Comparison of ENCODE assay signal across 15 cellular contexts in the genomic region with DNA sequence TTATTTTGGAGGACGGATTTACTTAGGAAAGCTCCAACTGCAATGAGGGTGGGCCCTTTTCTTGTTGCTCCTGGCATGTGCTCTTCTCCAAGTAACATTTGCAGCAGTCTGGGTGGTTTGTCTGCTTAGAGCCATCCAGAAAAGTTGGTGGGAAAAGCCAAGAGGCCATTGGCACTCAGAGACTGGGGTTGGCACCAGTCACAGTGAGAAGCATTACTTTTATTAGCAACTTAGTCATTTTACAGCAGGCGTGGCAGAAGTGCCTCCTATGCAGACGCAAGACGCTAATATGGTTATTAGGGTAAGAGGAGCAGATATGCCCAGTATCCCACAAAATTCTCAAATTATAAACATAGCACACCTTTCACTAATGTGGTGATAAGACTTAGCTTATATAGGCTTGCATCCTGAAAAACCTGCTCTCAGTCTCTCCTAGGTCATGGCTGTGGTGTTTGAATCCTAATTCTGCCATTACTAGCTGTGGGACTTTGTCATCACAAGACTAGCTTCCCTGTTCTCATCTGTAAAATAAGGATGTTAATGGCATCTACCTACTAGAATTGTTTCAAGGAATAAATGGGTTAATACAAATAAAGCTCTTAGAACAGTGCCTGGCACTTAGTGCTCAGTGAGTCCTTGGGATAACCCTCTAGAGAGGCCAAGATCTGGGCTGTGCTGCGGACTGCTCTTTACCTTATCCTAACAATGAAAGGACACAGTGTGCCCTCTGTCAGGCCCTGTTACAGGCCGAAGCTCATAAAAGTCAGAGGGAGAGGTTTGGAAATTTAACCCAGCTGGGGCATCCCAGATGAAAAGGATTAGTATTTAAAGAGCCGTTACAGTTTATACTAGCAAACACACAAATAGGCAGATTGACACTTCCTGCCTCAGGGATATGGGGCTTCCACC.
DNase-seq lines count a peak whose midpoint lies in the region; ATAC-seq, FAIRE-seq and TF ChIP-seq lines count a peak whose summit lies in the region.
"Had no signal": no experiment of that assay in that cellular context is flagged by ENCODE, and none has a peak within 500 bp of the region (broad histone marks: within the 10 kb centered on the region; RNA-seq: fewer than 3 reads in every experiment).

No MANE protein-coding gene starts in this region.

- H3K9me3 Mint-ChIP-seq in nephron progenitor cell = peaks cover 4% of the 10 kb centered on the region
- H3K9me3 Mint-ChIP-seq: activated CD8-positive, alpha-beta T cell treated with anti-CD3 and anti-CD28 coated beads for 36 hours; activated naive CD8-positive, alpha-beta T cell treated with anti-CD3 and anti-CD28 coated beads, Interleukin-2, amount 50 U/mL, for 24 hours had no signal

- ATAC-seq in left cardiac atrium (peak; percentile 89 to 92), upper lobe of right lung (peak; percentile 91), HG02610 (IDR thresholded peaks at IDR 0.05; ENCODE audit: unreplicated experiment) (no peak)
- ATAC-seq: activated CD8-positive, alpha-beta T cell treated with anti-CD3 and anti-CD28 coated beads for 36 hours; activated naive CD8-positive, alpha-beta T cell treated with anti-CD3 and anti-CD28 coated beads, Interleukin-2, amount 50 U/mL, for 24 hours had no signal

- H3K9me3 ChIP-seq in SJCRH30 (replicated peaks) (no peaks in the 10 kb centered on the region), upper lobe of right lung (no peaks in the 10 kb centered on the region)

- no peak for FAIRE-seq in GM12892 (lab: Jason Lieb, UNC)
- FAIRE-seq: H1 had no signal

- no peak overlapping the region for H3K4me3 Mint-ChIP-seq in nephron progenitor cell
- H3K4me3 Mint-ChIP-seq: activated CD8-positive, alpha-beta T cell treated with anti-CD3 and anti-CD28 coated beads for 36 hours; activated naive CD8-positive, alpha-beta T cell treated with anti-CD3 and anti-CD28 coated beads, Interleukin-2, amount 50 U/mL, for 24 hours; CD14-positive monocyte had no signal

- peak; percentile 9 to 49 for DNase-seq in SJCRH30
- DNase-seq in left cardiac atrium = peak; percentile 40
- DNase-seq in nephron progenitor cell = no peak
- DNase-seq in upper lobe of right lung = no peak
- DNase-seq in GM10248 (ENCODE audit: extremely low spot score) = no peak
- no peak for DNase-seq in GM12892 (ENCODE audit: insufficient read length)
- DNase-seq: activated CD8-positive, alpha-beta T cell treated with anti-CD3 and anti-CD28 coated beads for 36 hours; activated naive CD8-positive, alpha-beta T cell treated with anti-CD3 and anti-CD28 coated beads, Interleukin-2, amount 50 U/mL, for 24 hours; NCI-H187 treated with DMSO at 0.1 percent for 48 hours; NCI-H526; posterior cingulate gyrus; stimulated activated CD4-positive, alpha-beta T cell treated with anti-CD3 and anti-CD28 coated beads, Interleukin-1b, Interleukin-23, amount 100 ng/mL, for 48 hours had no signal

- no peak for TF ChIP-seq CTCF in nephron progenitor cell (IDR thresholded peaks at IDR 0.05)
- TF ChIP-seq CTCF in upper lobe of right lung (IDR thresholded peaks at IDR 0.05) = no peak
- TF ChIP-seq CTCF in GM10248 (IDR thresholded peaks at IDR 0.05; ENCODE audit: control extremely low read depth, extremely low read depth, low read depth, missing control alignments) = no peak

- POLR2A ChIA-PET in GM10248 (lab: Yijun Ruan, JAX) = no interaction called here

- peaks cover 18% of the 10 kb centered on the region for H3K4me1 Mint-ChIP-seq in nephron progenitor cell
- H3K4me1 Mint-ChIP-seq: activated naive CD8-positive, alpha-beta T cell treated with anti-CD3 and anti-CD28 coated beads, Interleukin-2, amount 50 U/mL, for 24 hours; CD14-positive monocyte had no signal

- no peak for TF ChIP-seq POLR2A in GM12892 (IDR thresholded peaks at IDR 0.05; ENCODE audit: low read depth, low read length)

- peaks cover 9% of the 10 kb centered on the region for H3K27me3 Mint-ChIP-seq in nephron progenitor cell (ENCODE audit: low read depth, poor library complexity)
- H3K27me3 Mint-ChIP-seq: activated CD8-positive, alpha-beta T cell treated with anti-CD3 and anti-CD28 coated beads for 36 hours had no signal

- H3K36me3 ChIP-seq in SJCRH30 (no peaks in the 10 kb centered on the region), upper lobe of right lung (no peaks in the 10 kb centered on the region)

- intact Hi-C loops in left cardiac atrium (cut with DNase I) (no loop called here), upper lobe of right lung (cut with DNase I) (no loop called here)

- peak overlapping the region; percentile 84 for H3K27ac Mint-ChIP-seq in nephron progenitor cell
- H3K27ac Mint-ChIP-seq: activated CD8-positive, alpha-beta T cell treated with anti-CD3 and anti-CD28 coated beads for 36 hours; activated naive CD8-positive, alpha-beta T cell treated with anti-CD3 and anti-CD28 coated beads, Interleukin-2, amount 50 U/mL, for 24 hours; CD14-positive monocyte had no signal

- H3K4me3 ChIP-seq in SJCRH30 (no peak overlapping the region), upper lobe of right lung (no peak overlapping the region)

- H3K27me3 ChIP-seq in SJCRH30 (no peaks in the 10 kb centered on the region), upper lobe of right lung (no peaks in the 10 kb centered on the region)

- CTCF ChIA-PET in GM10248 (lab: Yijun Ruan, JAX) = interaction anchor here (1.8 kb wide), 1 partner anchor 11 kb away, joined by 7 read pairs; no protein-coding TSS in a partner anchor

- H3K27ac ChIP-seq in SJCRH30 (no peak overlapping the region), upper lobe of right lung (no peak overlapping the region)

- H3K36me3 Mint-ChIP-seq in nephron progenitor cell (ENCODE audit: low read depth) = no peaks in the 10 kb centered on the region
- H3K36me3 Mint-ChIP-seq: CD14-positive monocyte had no signal

- H3K4me1 ChIP-seq in SJCRH30 (peaks cover 9% of the 10 kb centered on the region; the same call in 1 of the 2 replicates), upper lobe of right lung (peaks cover 8% of the 10 kb centered on the region)

Comparison
In these comparisons a context has a peak if more than half of its experiments do, and no peak if none do; other contexts are left out.
1. DNase-seq: peak in SJCRH30 (2 of 2) and left cardiac atrium (single experiment); none in nephron progenitor cell (single experiment), upper lobe of right lung (single experiment), GM10248 (single experiment) and GM12892 (single experiment).